ENCODE assay signal across 27 cellular contexts in genomic region chr5:131774652-131775367, GRCh38. TPM values are rescaled to one million over a fixed set of nuclear protein-coding genes. Genes with fewer than 3 reads are reported as not detected.
A peak's percentile ranks its signal among the peaks of the same experiment; 100 is the strongest.
DNase-seq lines count a peak whose midpoint lies in the region; ATAC-seq lines count a peak whose summit lies in the region.
"Had no signal": no experiment of that assay in that cellular context is flagged by ENCODE, and none has a peak within 500 bp of the region (broad histone marks: within the 10 kb centered on the region; RNA-seq: fewer than 3 reads in every experiment).

No MANE protein-coding gene starts in this region.

- POLR2A ChIA-PET in T-cell (lab: Charles Lee): interaction anchor here in 1 of 2 donors (0.7 to 1.0 kb wide), 2 partner anchors 21 to 35 kb away, joined by 3 to 7 read pairs; no protein-coding TSS in a partner anchor

- peak overlapping the region; percentile 14 for H3K4me3 ChIP-seq in endocrine pancreas (ENCODE audit: control insufficient read depth, insufficient read depth, low read length)
- peak overlapping the region in 1 of 3 donors; percentile 4 for H3K4me3 ChIP-seq in skeletal muscle tissue (ENCODE audit: low read length in 3 of 3)
- H3K4me3 ChIP-seq: BLaER1 treated with 17β-estradiol and CSF1 and Interleukin-3, amounts not matched to agents 10 nM and 100 nM; GM23338; left lung; neural progenitor cell; tibial nerve had no signal

- no peak for ATAC-seq in T-cell (replicated peaks in 1 of 4)
- ATAC-seq in GM18498 (IDR thresholded peaks at IDR 0.05; ENCODE audit: unreplicated experiment): no peak
- ATAC-seq: GM23338, left lung, sciatic nerve had no signal

- H3K9me3 ChIP-seq in endocrine pancreas (ENCODE audit: control insufficient read depth, low read length): no peaks in the 10 kb centered on the region
- no peaks in the 10 kb centered on the region for H3K9me3 ChIP-seq in skeletal muscle tissue (ENCODE audit: control insufficient read depth in 3 of 3, low read length in 3 of 3)
- H3K9me3 ChIP-seq: left lung, tibial nerve had no signal

- CTCF ChIA-PET in T-cell (lab: Charles Lee): no interaction called here

- H3K4me1 ChIP-seq in endocrine pancreas (ENCODE audit: control insufficient read depth, insufficient read depth, low read length): peaks cover 28% of the 10 kb centered on the region
- H3K4me1 ChIP-seq in skeletal muscle tissue (ENCODE audit: control insufficient read depth in 3 of 3, insufficient read depth in 3 of 3, low read length in 3 of 3): peaks cover 25 to 32% (median 28%) of the 10 kb centered on the region in 3 donors
- H3K4me1 ChIP-seq: neural progenitor cell had no signal

- no peak overlapping the region for H3K4me3 Mint-ChIP-seq in T-cell
- H3K4me3 Mint-ChIP-seq: activated CD4-positive, alpha-beta memory T cell treated with anti-CD3 and anti-CD28 coated beads, Interleukin-2, amount 10 ng/mL, durations not matched to agents 7 days and 5 days; activated naive CD4-positive, alpha-beta T cell treated with anti-CD3 and anti-CD28 coated beads for 36 hours; activated T-helper 1 cell treated with anti-CD3 and anti-CD28 coated beads, Interleukin-12 subunit alpha, Interleukin-12 subunit beta, Interleukin-2, Interleukin-4 antibody, amounts not matched to agents 30 ng/mL and 10 ng/mL and 1 ng/mL, durations not matched to agents 14 hours and 24 hours and 36 hours; brain; GM23338; neural progenitor cell had no signal

- H3K27ac ChIP-seq in skeletal muscle tissue (ENCODE audit: low read depth, low read length): peak overlapping the region; percentile 70
- H3K27ac ChIP-seq: BLaER1 treated with 17β-estradiol and CSF1 and Interleukin-3, amounts not matched to agents 10 nM and 100 nM; left lung; neural progenitor cell had no signal

- no peaks in the 10 kb centered on the region for H3K27me3 Mint-ChIP-seq in T-cell
- H3K27me3 Mint-ChIP-seq: activated CD4-positive, alpha-beta memory T cell treated with anti-CD3 and anti-CD28 coated beads, Interleukin-2, amount 10 ng/mL, durations not matched to agents 7 days and 5 days had no signal

- H3K27me3 ChIP-seq in endocrine pancreas (ENCODE audit: control insufficient read depth, insufficient read depth, low read length) (no peaks in the 10 kb centered on the region), skeletal muscle tissue (ENCODE audit: control insufficient read depth in 3 of 3, insufficient read depth in 3 of 3, low read length in 3 of 3) (no peaks in the 10 kb centered on the region)
- H3K27me3 ChIP-seq: BLaER1 treated with 17β-estradiol and CSF1 and Interleukin-3, amounts not matched to agents 10 nM and 100 nM; left lung; neural progenitor cell; tibial nerve had no signal

- peak; percentile 86 for DNase-seq in DMS53 treated with DMSO at 0.1 percent for 48 hours (lab: John Stamatoyannopoulos, UW; ENCODE audit: unreplicated experiment)
- peak; percentile 71 to 80 for DNase-seq in NCI-H526 (lab: John Stamatoyannopoulos, UW)
- no peak for DNase-seq in T-cell
- DNase-seq in nucleus accumbens (lab: John Stamatoyannopoulos, UW): no peak
- DNase-seq: activated CD4-positive, alpha-beta memory T cell treated with anti-CD3 and anti-CD28 coated beads, Interleukin-2, amount 10 ng/mL, durations not matched to agents 7 days and 5 days; activated CD8-positive, alpha-beta memory T cell treated with anti-CD3 and anti-CD28 coated beads, Interleukin-2, amount 50 U/mL, for 4 hours; activated naive CD4-positive, alpha-beta T cell treated with anti-CD3 and anti-CD28 coated beads for 36 hours; COR-L47; DMS79; effector CD4-positive, alpha-beta T cell; Kasumi-1; left lung; mesenchymal stem cell; NCI-H524; NK-92 treated with Interleukin-12 subunit alpha and Interleukin-12 subunit beta, amount 100 ng/mL, for 24 hours; stimulated activated CD4-positive, alpha-beta T cell treated with anti-CD3 and anti-CD28 coated beads, Interleukin-4, amount 100 ng/mL, for 1 hour; T-helper 2 cell had no signal

- H3K4me1 Mint-ChIP-seq in T-cell: peaks cover 18 to 40% (median 32%) of the 10 kb centered on the region in 3 donors
- H3K4me1 Mint-ChIP-seq: GM23338, neural progenitor cell had no signal

- H3K36me3 Mint-ChIP-seq in T-cell: no peaks in the 10 kb centered on the region

- no peak overlapping the region for H3K27ac Mint-ChIP-seq in T-cell
- H3K27ac Mint-ChIP-seq: activated CD4-positive, alpha-beta memory T cell treated with anti-CD3 and anti-CD28 coated beads, Interleukin-2, amount 10 ng/mL, durations not matched to agents 7 days and 5 days; activated naive CD4-positive, alpha-beta T cell treated with anti-CD3 and anti-CD28 coated beads for 36 hours; activated T-helper 1 cell treated with anti-CD3 and anti-CD28 coated beads, Interleukin-12 subunit alpha, Interleukin-12 subunit beta, Interleukin-2, Interleukin-4 antibody, amounts not matched to agents 30 ng/mL and 10 ng/mL and 1 ng/mL, durations not matched to agents 14 hours and 24 hours and 36 hours; GM23338; neural progenitor cell had no signal

- H3K9ac ChIP-seq in endocrine pancreas (ENCODE audit: control insufficient read depth, insufficient read depth, low read length) (no peak overlapping the region), skeletal muscle tissue (ENCODE audit: low read depth in 1 of 3, low read length in 3 of 3) (peak overlapping the region; percentile 2 to 43 (median 34))
- H3K9ac ChIP-seq: BLaER1 treated with 17β-estradiol and CSF1 and Interleukin-3, amounts not matched to agents 10 nM and 100 nM; neural progenitor cell had no signal

- H3K36me3 ChIP-seq in endocrine pancreas (ENCODE audit: control insufficient read depth, insufficient read depth, low read length): no peaks in the 10 kb centered on the region
- H3K36me3 ChIP-seq in skeletal muscle tissue (ENCODE audit: control insufficient read depth in 3 of 3, insufficient read depth in 3 of 3, low read length in 3 of 3): no peaks in the 10 kb centered on the region
- H3K36me3 ChIP-seq: left lung, neural progenitor cell, tibial nerve had no signal

- H3K9me3 Mint-ChIP-seq in T-cell: no peaks in the 10 kb centered on the region
- H3K9me3 Mint-ChIP-seq: activated CD4-positive, alpha-beta memory T cell treated with anti-CD3 and anti-CD28 coated beads, Interleukin-2, amount 10 ng/mL, durations not matched to agents 7 days and 5 days; activated T-helper 1 cell treated with anti-CD3 and anti-CD28 coated beads, Interleukin-12 subunit alpha, Interleukin-12 subunit beta, Interleukin-2, Interleukin-4 antibody, amounts not matched to agents 30 ng/mL and 10 ng/mL and 1 ng/mL, durations not matched to agents 14 hours and 24 hours and 36 hours; GM23338 had no signal

RNA-seq across cellular contexts. Expression of gene FNIP1, which starts 22.0 kb away (rescaled TPM):
- 27.1 TPM for total RNA-seq in skeletal muscle tissue
- total RNA-seq in T-cell: 10 to 100 TPM; 26.7 to 32.7 (median 27.7) TPM

Comparison
In these comparisons a context has a peak if more than half of its experiments do, and no peak if none do; other contexts are left out.
1. DNase-seq: peak in DMS53 treated with DMSO at 0.1 percent for 48 hours (single experiment) and NCI-H526 (2 of 2); none in T-cell (0 of 34) and nucleus accumbens (0 of 56).